In the genomic region with DNA sequence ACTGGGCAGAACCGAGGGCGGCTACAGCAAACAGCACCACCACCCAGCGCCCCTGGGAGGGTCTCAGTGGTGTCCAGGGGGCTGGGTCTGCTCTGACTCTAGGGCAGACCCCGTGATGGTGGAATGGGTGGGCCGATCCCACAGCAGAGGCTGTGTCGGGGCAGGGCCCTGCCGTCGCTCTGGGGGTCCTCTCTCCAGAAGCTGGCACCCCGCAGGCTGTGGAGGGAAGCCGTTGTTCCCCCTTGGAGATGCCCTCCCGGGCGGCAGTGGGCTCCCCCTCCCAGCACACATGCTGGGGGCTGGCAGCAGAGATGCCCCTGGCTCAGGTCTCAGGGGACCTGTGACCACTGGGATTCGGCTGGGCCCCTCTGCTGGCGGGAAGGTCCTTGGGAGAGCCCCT, we compare ENCODE assay signal across 20 cellular contexts. TPM values are rescaled to one million over a fixed set of nuclear protein-coding genes. Genes with fewer than 3 reads are reported as not detected.
DNase-seq lines count a peak whose midpoint lies in the region; ATAC-seq and TF ChIP-seq lines count a peak whose summit lies in the region.
"Had no signal": no experiment of that assay in that cellular context is flagged by ENCODE, and none has a peak within 500 bp of the region (broad histone marks: within the 10 kb centered on the region; RNA-seq: fewer than 3 reads in every experiment).

No MANE protein-coding gene starts in this region.

- no peak for ATAC-seq in CD4-positive, CD25-positive, alpha-beta regulatory T cell (ENCODE audit: low read depth in 2 of 2)
- ATAC-seq in IMR-90 (ENCODE audit: low read depth) (no peak), GM19023 (IDR thresholded peaks at IDR 0.05; ENCODE audit: unreplicated experiment) (no peak), GM21367 (IDR thresholded peaks at IDR 0.05; ENCODE audit: unreplicated experiment) (no peak)
- ATAC-seq: GM23338 had no signal

- peaks cover 0 to 27% (median 13%) of the 10 kb centered on the region in 4 donors for H3K4me1 Mint-ChIP-seq in CD4-positive, CD25-positive, alpha-beta regulatory T cell

- no peak overlapping the region for H2BK20ac ChIP-seq in IMR-90 (ENCODE audit: low read depth, low read length)

- H3K36me3 Mint-ChIP-seq in CD4-positive, CD25-positive, alpha-beta regulatory T cell = peaks cover 12% of the 10 kb centered on the region
- H3K36me3 Mint-ChIP-seq: IgD-negative memory B cell; natural killer cell treated with Interleukin-12 subunit alpha and Interleukin-12 subunit beta and Interleukin-15 and Interleukin-18, amount 100 ng/mL, for 72 hours had no signal

- no peaks in the 10 kb centered on the region for H3K9me3 Mint-ChIP-seq in CD4-positive, CD25-positive, alpha-beta regulatory T cell
- H3K9me3 Mint-ChIP-seq: activated T-helper 1 cell treated with anti-CD3 and anti-CD28 coated beads, Interleukin-12 subunit alpha, Interleukin-12 subunit beta, Interleukin-2, Interleukin-4 antibody, amounts not matched to agents 30 ng/mL and 10 ng/mL and 1 ng/mL, durations not matched to agents 14 hours and 24 hours and 36 hours; GM23338; IgD-negative memory B cell; natural killer cell treated with Interleukin-12 subunit alpha and Interleukin-12 subunit beta and Interleukin-15 and Interleukin-18, amount 100 ng/mL, for 72 hours had no signal

- H4K91ac ChIP-seq in IMR-90 (ENCODE audit: insufficient read depth, low read depth, low read length) = no peak overlapping the region

- no peaks in the 10 kb centered on the region for H3K27me3 Mint-ChIP-seq in CD4-positive, CD25-positive, alpha-beta regulatory T cell
- H3K27me3 Mint-ChIP-seq: IgD-negative memory B cell; natural killer cell treated with Interleukin-12 subunit alpha and Interleukin-12 subunit beta and Interleukin-15 and Interleukin-18, amount 100 ng/mL, for 72 hours; progenitor cell of endocrine pancreas had no signal

- peaks cover 12% of the 10 kb centered on the region; the same call in 1 of the 2 replicates for H4K20me1 ChIP-seq in IMR-90 (ENCODE audit: insufficient read depth, low read length)

- POLR2A ChIA-PET in IMR-90 (lab: Charles Lee; ENCODE audit: unreplicated experiment) = no interaction called here

- H3K27me3 ChIP-seq in CD4-positive, CD25-positive, alpha-beta regulatory T cell (ENCODE audit: control insufficient read depth, insufficient read depth, low read length) = no peaks in the 10 kb centered on the region
- H3K27me3 ChIP-seq in IMR-90 (ENCODE audit: control insufficient read depth, insufficient read depth, low read length) (no peaks in the 10 kb centered on the region), esophagus muscularis mucosa (no peaks in the 10 kb centered on the region)
- H3K27me3 ChIP-seq: hepatocyte, thyroid gland had no signal

- no peak overlapping the region for H3K9ac ChIP-seq in IMR-90 (ENCODE audit: low read depth, low read length)

- peak overlapping the region; percentile 41; the same call in 1 of the 2 replicates for H2BK120ac ChIP-seq in IMR-90 (ENCODE audit: low read depth, low read length)

- intact Hi-C loops in IMR-90 (cut with micrococcal nuclease) = loop anchor here (10.0 kb wide), 1 partner anchor 465 kb away; no protein-coding TSS in a partner anchor
- intact Hi-C loops in esophagus muscularis mucosa (cut with DNase I) = no loop called here

- H3K36me3 ChIP-seq in CD4-positive, CD25-positive, alpha-beta regulatory T cell (ENCODE audit: control insufficient read depth, insufficient read depth, low read length) = peaks cover 9% of the 10 kb centered on the region
- H3K36me3 ChIP-seq in IMR-90 (ENCODE audit: control insufficient read depth, insufficient read depth, low read length) (peaks cover 32% of the 10 kb centered on the region), esophagus muscularis mucosa (peaks cover 40 to 90% (median 74%) of the 10 kb centered on the region in 4 donors)

- H3K4me3 ChIP-seq in CD4-positive, CD25-positive, alpha-beta regulatory T cell (ENCODE audit: low read depth, low read length) = no peak overlapping the region
- no peak overlapping the region for H3K4me3 ChIP-seq in IMR-90 (ENCODE audit: insufficient read depth, low read depth, low read length)
- no peak overlapping the region for H3K4me3 ChIP-seq in esophagus muscularis mucosa
- H3K4me3 ChIP-seq in skin epidermis = no peak overlapping the region
- H3K4me3 ChIP-seq: GM23338, hepatocyte, thyroid gland had no signal

- H3K56ac ChIP-seq in IMR-90 (ENCODE audit: extremely low read depth, insufficient read depth, low read length) = no peak overlapping the region

- peak overlapping the region; percentile 41 for H3K27ac ChIP-seq in CD4-positive, CD25-positive, alpha-beta regulatory T cell (ENCODE audit: insufficient read depth, low read length, poor library complexity, severe bottlenecking)
- no peak overlapping the region for H3K27ac ChIP-seq in IMR-90 (ENCODE audit: insufficient read depth, low read length)
- H3K27ac ChIP-seq in esophagus muscularis mucosa (replicated peaks in 1 of 4) = peak overlapping the region; percentile 49 to 70 (median 62)
- peak overlapping the region in 11 of 21 experiments; percentile 14 to 77 (median 58) for H3K27ac ChIP-seq in skin epidermis
- H3K27ac ChIP-seq: C4-2B, hepatocyte, thyroid gland had no signal

- CTCF ChIA-PET in IMR-90 (lab: Yijun Ruan, JAX) = no interaction called here

- H3K9me3 ChIP-seq in CD4-positive, CD25-positive, alpha-beta regulatory T cell (ENCODE audit: control insufficient read depth in 2 of 2, low read length in 2 of 2) = no peaks in the 10 kb centered on the region
- no peaks in the 10 kb centered on the region for H3K9me3 ChIP-seq in IMR-90 (ENCODE audit: control insufficient read depth, insufficient read depth, low read length)
- H3K9me3 ChIP-seq in esophagus muscularis mucosa = no peaks in the 10 kb centered on the region
- H3K9me3 ChIP-seq: thyroid gland had no signal

- peak overlapping the region; percentile 76 to 90 (median 84) for H3K27ac Mint-ChIP-seq in CD4-positive, CD25-positive, alpha-beta regulatory T cell
- H3K27ac Mint-ChIP-seq: activated T-helper 1 cell treated with anti-CD3 and anti-CD28 coated beads, Interleukin-12 subunit alpha, Interleukin-12 subunit beta, Interleukin-2, Interleukin-4 antibody, amounts not matched to agents 30 ng/mL and 10 ng/mL and 1 ng/mL, durations not matched to agents 14 hours and 24 hours and 36 hours; progenitor cell of endocrine pancreas had no signal

- WGBS in IMR-90 (ENCODE audit: extremely low coverage in 2 of 2, insufficient read length in 1 of 2), 2 experiments = 100% methylated on average over 2 of the region's 14 CpGs; no CpG with 5 or more reads in 1 of the 2 experiments
- 85% methylated on average over 9 of the region's 14 CpGs for WGBS in esophagus muscularis mucosa

- dilution Hi-C loops in IMR-90 (cut with HindIII; ENCODE audit: low sequenced_read_pairs, unreplicated experiment) = no loop called here

- H3K79me1 ChIP-seq in IMR-90 (ENCODE audit: low read depth in 1 of 2, low read length in 2 of 2) = peaks cover 0 to 21% of the 10 kb centered on the region in 2 experiments; a peak in 1 of 4 replicates

- DNase-seq in CD4-positive, CD25-positive, alpha-beta regulatory T cell = no peak
- no peak for DNase-seq in IMR-90
- no peak for DNase-seq in esophagus muscularis mucosa (ENCODE audit: extremely low spot score)
- no peak for DNase-seq in cortex of kidney (lab: John Stamatoyannopoulos, UW)
- DNase-seq in NCI-H2081 treated with DMSO at 0.1 percent for 48 hours (lab: John Stamatoyannopoulos, UW) = no peak
- DNase-seq: effector CD4-positive, alpha-beta T cell; kidney; mesendoderm; NCI-H187; thyroid gland had no signal

- H2AK5ac ChIP-seq in IMR-90 (ENCODE audit: low read depth, low read length) = peak overlapping the region; percentile 78; the same call in 1 of the 2 replicates

- H4K8ac ChIP-seq in IMR-90 (ENCODE audit: low read depth in 2 of 2, low read length in 2 of 2) = no peak overlapping the region

- TF ChIP-seq RAD21 in IMR-90 (IDR thresholded peaks at IDR 0.05; ENCODE audit: low read length) = no peak

- TF ChIP-seq POLR2A in IMR-90 (IDR thresholded peaks at IDR 0.05; ENCODE audit: low read depth, low read length) (no peak), esophagus muscularis mucosa (IDR thresholded peaks at IDR 0.05; ENCODE audit: low read depth) (no peak)

- no peak for TF ChIP-seq EP300 in esophagus muscularis mucosa (IDR thresholded peaks at IDR 0.05)

- TF ChIP-seq CTCF in IMR-90 (conservative IDR thresholded peaks at IDR 0.05; ENCODE audit: low read depth, low read length) (no peak), esophagus muscularis mucosa (IDR thresholded peaks at IDR 0.05) (no peak)

- H3K4me2 ChIP-seq in IMR-90 (ENCODE audit: low read depth, low read length) = no peak overlapping the region
- H3K4me2 ChIP-seq: GM23338, hepatocyte had no signal

- in situ Hi-C loops in IMR-90 (cut with MboI; ENCODE audit: low sequenced_read_pairs) = loop anchor here (5.0 kb wide), 2 partner anchors 73 to 173 kb away; no protein-coding TSS in a partner anchor

- 0 out of 2 replicates have a peak overlapping the region, but pooled peaks have one; percentile 24 for H3K23ac ChIP-seq in IMR-90 (ENCODE audit: low read depth, low read length)

- peak overlapping the region; percentile 5 for H2AK9ac ChIP-seq in IMR-90 (replicated peaks; ENCODE audit: low read depth, low read length, poor library complexity)

- H3K9me1 ChIP-seq in IMR-90 (ENCODE audit: insufficient read depth, low read length) = peaks cover 16% of the 10 kb centered on the region

- H4K5ac ChIP-seq in IMR-90 (ENCODE audit: low read depth, low read length) = no peak overlapping the region

- peaks cover 22% of the 10 kb centered on the region for H3K4me1 ChIP-seq in CD4-positive, CD25-positive, alpha-beta regulatory T cell (ENCODE audit: control insufficient read depth, insufficient read depth, low read length, poor library complexity, severe bottlenecking)
- H3K4me1 ChIP-seq in IMR-90 (ENCODE audit: control insufficient read depth, insufficient read depth, low read length) (peaks cover 19% of the 10 kb centered on the region), esophagus muscularis mucosa (peaks cover 9 to 26% (median 24%) of the 10 kb centered on the region in 4 donors)
- H3K4me1 ChIP-seq: thyroid gland had no signal

- no peak overlapping the region for H3K4me3 Mint-ChIP-seq in CD4-positive, CD25-positive, alpha-beta regulatory T cell
- H3K4me3 Mint-ChIP-seq: activated T-helper 1 cell treated with anti-CD3 and anti-CD28 coated beads, Interleukin-12 subunit alpha, Interleukin-12 subunit beta, Interleukin-2, Interleukin-4 antibody, amounts not matched to agents 30 ng/mL and 10 ng/mL and 1 ng/mL, durations not matched to agents 14 hours and 24 hours and 36 hours; GM23338; IgD-negative memory B cell; natural killer cell treated with Interleukin-12 subunit alpha and Interleukin-12 subunit beta and Interleukin-15 and Interleukin-18, amount 100 ng/mL, for 72 hours had no signal

- no TSS peak for BruUV-seq in IMR-90 (replicated peaks; lab: Mats Ljungman, UMichigan)

- H3K14ac ChIP-seq in IMR-90 (replicated peaks; ENCODE audit: low read depth, low read length) = 0 out of 2 replicates have a peak overlapping the region, but pooled peaks have one; percentile 65

- H3K4ac ChIP-seq in IMR-90 (ENCODE audit: low read depth, low read length) = peak overlapping the region; percentile 20

- no peak overlapping the region for H3K18ac ChIP-seq in IMR-90 (ENCODE audit: low read depth, low read length)

- no peak overlapping the region for H2BK15ac ChIP-seq in IMR-90 (ENCODE audit: low read depth, low read length)

- no peak overlapping the region for H2AFZ ChIP-seq in IMR-90 (replicated peaks; ENCODE audit: low read length, poor library complexity)
- H2AFZ ChIP-seq: GM23338, hepatocyte had no signal

- H2BK5ac ChIP-seq in IMR-90 (ENCODE audit: low read depth, low read length, poor library complexity, severe bottlenecking) = no peak overlapping the region

RNA-seq across cellular contexts. Expression of gene TPCN2, which starts 31.2 kb away (rescaled TPM):
- 20.5 TPM for total RNA-seq in CD4-positive, CD25-positive, alpha-beta regulatory T cell
- polyA plus RNA-seq in CD4-positive, CD25-positive, alpha-beta regulatory T cell = 1 to 10 TPM; 5.9 to 8.3 (median 6.3) TPM
- total RNA-seq in IMR-90 (2012; rRNA removed) (3.1 and 3.4 TPM in 2 replicates), esophagus muscularis mucosa (10 to 100 TPM; 18.7 to 34.5 (median 24.7) TPM)
- polyA plus RNA-seq in IMR-90 (2012; rRNA removed) = 6.9 and 8.0 TPM in 2 replicates
- 5.9 and 7.4 TPM in 2 replicates for polyA plus RNA-seq in IMR-90 (2012; cell fraction: cytosol; rRNA removed)
- polyA plus RNA-seq in IMR-90 (2012; cell fraction: nucleus; rRNA removed; ENCODE audit: low replicate concordance) = 41.5 and 56.5 TPM in 2 replicates
